ENCODE assay signal across 23 cellular contexts in genomic region chr1:95435611-95436010, GRCh38.
DNase-seq lines count a peak whose midpoint lies in the region; ATAC-seq, FAIRE-seq and TF ChIP-seq lines count a peak whose summit lies in the region.
"Had no signal": no experiment of that assay in that cellular context is flagged by ENCODE, and none has a peak within 500 bp of the region (broad histone marks: within the 10 kb centered on the region; RNA-seq: fewer than 3 reads in every experiment).

No MANE protein-coding gene starts in this region.

- peaks cover 10% of the 10 kb centered on the region for H3K4me1 ChIP-seq in HAP-1
- H3K4me1 ChIP-seq in RWPE2 (ENCODE audit: insufficient read depth, poor library complexity, severe bottlenecking): no peaks in the 10 kb centered on the region
- H3K4me1 ChIP-seq in K562 (replicated peaks in 1 of 2; ENCODE audit: control insufficient read depth in 2 of 2, insufficient read depth in 2 of 2, low read length in 2 of 2): no peaks in the 10 kb centered on the region
- H3K4me1 ChIP-seq in lower lobe of right lung: no peaks in the 10 kb centered on the region
- H3K4me1 ChIP-seq: A549, BE2C had no signal

- H3K9ac ChIP-seq in K562 (ENCODE audit: insufficient read depth in 1 of 2, low read depth in 2 of 2, low read length in 2 of 2): no peak overlapping the region
- H3K9ac ChIP-seq: BLaER1 treated with 17β-estradiol and CSF1 and Interleukin-3, amounts not matched to agents 10 nM and 100 nM had no signal

- no peak overlapping the region for H3K27ac ChIP-seq in RWPE2 (ENCODE audit: poor library complexity, severe bottlenecking)
- no peak overlapping the region for H3K27ac ChIP-seq in K562 (ENCODE audit: extremely low read depth, low read depth, low read length)
- H3K27ac ChIP-seq in lower lobe of right lung: no peak overlapping the region
- H3K27ac ChIP-seq: A549; BLaER1 treated with 17β-estradiol and CSF1 and Interleukin-3, amounts not matched to agents 10 nM and 100 nM had no signal

- H3K4me3 ChIP-seq in HAP-1 (no peak overlapping the region), RWPE2 (ENCODE audit: severe bottlenecking) (no peak overlapping the region), K562 (no peak overlapping the region), lower lobe of right lung (no peak overlapping the region)
- H3K4me3 ChIP-seq: A549; BLaER1 treated with 17β-estradiol and CSF1 and Interleukin-3, amounts not matched to agents 10 nM and 100 nM; GM12878 had no signal

- no peak for TF ChIP-seq EP300 in K562 (IDR thresholded peaks at IDR 0.05; ENCODE audit: low read length)

- CTCF ChIA-PET in K562 (lab: Yijun Ruan, JAX; ENCODE audit: low intra/inter-chr PET ratio): no interaction called here

- in situ Hi-C loops in HAP-1 (cut with MboI; ENCODE audit: low sequenced_read_pairs) (no loop called here), K562 (cut with MboI) (no loop called here)

- no peak for TF ChIP-seq CTCF in RWPE2 (IDR thresholded peaks at IDR 0.05; ENCODE audit: poor library complexity, severe bottlenecking)
- TF ChIP-seq CTCF in K562 (IDR thresholded peaks at IDR 0.05 in 2 of 3, conservative IDR thresholded peaks at IDR 0.05 in 1 of 3; ENCODE audit: insufficient read depth in 2 of 3, low read depth in 1 of 3, low read length in 3 of 3): no peak
- TF ChIP-seq CTCF in lower lobe of right lung (IDR thresholded peaks at IDR 0.05): no peak

- peak; percentile 23 for FAIRE-seq in K562 (lab: Jason Lieb, UNC)
- FAIRE-seq: A549, D721Med, GM12878, H1 had no signal

- TF ChIP-seq POLR2A in K562 (conservative IDR thresholded peaks at IDR 0.05): no peak

- H3K4me2 ChIP-seq in K562 (ENCODE audit: insufficient read depth, low read length): no peak overlapping the region
- H3K4me2 ChIP-seq: A549; BLaER1 treated with 17β-estradiol and CSF1 and Interleukin-3, amounts not matched to agents 10 nM and 100 nM had no signal

- H3K9me3 ChIP-seq in HAP-1 (no peaks in the 10 kb centered on the region), RWPE2 (ENCODE audit: severe bottlenecking) (no peaks in the 10 kb centered on the region), K562 (replicated peaks; ENCODE audit: control insufficient read depth, insufficient read depth, low read depth, low read length) (no peaks in the 10 kb centered on the region), lower lobe of right lung (no peaks in the 10 kb centered on the region)
- H3K9me3 ChIP-seq: A549; BE2C; BLaER1 treated with 17β-estradiol and CSF1 and Interleukin-3, amounts not matched to agents 10 nM and 100 nM had no signal

- peak; percentile 48; the same call in 1 of the 3 replicates for ATAC-seq in RWPE2 (ENCODE audit: low read depth)
- ATAC-seq in K562: no peak
- ATAC-seq in HG02610 (IDR thresholded peaks at IDR 0.05; ENCODE audit: unreplicated experiment): no peak
- ATAC-seq in lower lobe of right lung: no peak
- ATAC-seq: A549, GM12878, HCT116 had no signal

- DNase-seq in HAP-1 (ENCODE audit: low spot score in 2 of 2): peak; percentile 17 to 56
- no peak for DNase-seq in RWPE2 (ENCODE audit: low spot score)
- DNase-seq in K562 (ENCODE audit: extremely low read depth in 1 of 4, low spot score in 3 of 4): no peak
- DNase-seq in OCI-M1 (lab: John Stamatoyannopoulos, UW): no peak
- no peak for DNase-seq in lower lobe of right lung
- DNase-seq: 8988T; ACHN; AML-193; BE2C; CD4-positive, alpha-beta T cell; CD8-positive, alpha-beta memory T cell; DMS 273 treated with DMSO at 0.1 percent for 48 hours; DMS79; EL; GDM1; H7 had no signal

- 0% methylated on average over 3 of the region's 3 CpGs for WGBS in K562 (ENCODE audit: insufficient coverage, low coverage, missing lambda C conversion rate)

- no peaks in the 10 kb centered on the region for H3K9me1 ChIP-seq in K562 (ENCODE audit: control insufficient read depth, insufficient read depth, low read length)

- no peaks in the 10 kb centered on the region for H3K79me2 ChIP-seq in K562 (ENCODE audit: control insufficient read depth, insufficient read depth, low read length)

- intact Hi-C loops in K562 (cut with micrococcal nuclease): no loop called here
- intact Hi-C loops in lower lobe of right lung (cut with DNase I): no loop called here

- H3K27me3 ChIP-seq in HAP-1 (ENCODE audit: low read depth) (no peaks in the 10 kb centered on the region), RWPE2 (ENCODE audit: insufficient read depth, poor library complexity, severe bottlenecking) (no peaks in the 10 kb centered on the region), K562 (ENCODE audit: control insufficient read depth in 2 of 2, insufficient read depth in 2 of 2, low read length in 2 of 2) (no peaks in the 10 kb centered on the region), lower lobe of right lung (ENCODE audit: low read depth) (no peaks in the 10 kb centered on the region)
- H3K27me3 ChIP-seq: BE2C; BLaER1 treated with 17β-estradiol and CSF1 and Interleukin-3, amounts not matched to agents 10 nM and 100 nM had no signal

- no TSS peak for BruUV-seq in K562 (replicated peaks; lab: Mats Ljungman, UMichigan)

- no peak for TF ChIP-seq RAD21 in K562 (CRISPR knock-in tag; conservative IDR thresholded peaks at IDR 0.05 in 1 of 2, IDR thresholded peaks at IDR 0.05 in 1 of 2)

- no peaks in the 10 kb centered on the region for H4K20me1 ChIP-seq in K562 (replicated peaks; ENCODE audit: control insufficient read depth, insufficient read depth, low read length)
- H4K20me1 ChIP-seq: BLaER1 treated with 17β-estradiol and CSF1 and Interleukin-3, amounts not matched to agents 10 nM and 100 nM had no signal

- POLR2A ChIA-PET in K562 (lab: Yijun Ruan, JAX): no interaction called here

- H3K36me3 ChIP-seq in HAP-1 (replicated peaks) (no peaks in the 10 kb centered on the region), RWPE2 (ENCODE audit: low read depth) (no peaks in the 10 kb centered on the region), K562 (ENCODE audit: control insufficient read depth, insufficient read depth, low read length) (no peaks in the 10 kb centered on the region), lower lobe of right lung (no peaks in the 10 kb centered on the region)
- H3K36me3 ChIP-seq: BE2C; BLaER1 treated with 17β-estradiol and CSF1 and Interleukin-3, amounts not matched to agents 10 nM and 100 nM had no signal

- no peak overlapping the region for H2AFZ ChIP-seq in K562 (ENCODE audit: low read depth, low read length)

TF ChIP-seq in K562, 482 proteins besides CTCF, POLR2A, EP300 and RAD21:
- TF ChIP-seq ZNF354B (CRISPR knock-in tag; IDR thresholded peaks at IDR 0.05) (no peak), HDAC8 (tag; IDR thresholded peaks at IDR 0.05) (no peak), LCOR (CRISPR knock-in tag; IDR thresholded peaks at IDR 0.05) (no peak), SREBF2 (CRISPR knock-in tag; IDR thresholded peaks at IDR 0.05) (no peak), ZNF431 (CRISPR knock-in tag; IDR thresholded peaks at IDR 0.05) (no peak), CAMTA2 (CRISPR knock-in tag; conservative IDR thresholded peaks at IDR 0.05) (no peak), HDAC6 (IDR thresholded peaks at IDR 0.05; ENCODE audit: low read depth, low read length) (no peak), LEF1 (IDR thresholded peaks at IDR 0.05) (no peak)
TF ChIP-seq in K562: peak in this region for 0.

Comparison
In these comparisons a context has a peak if more than half of its experiments do, and no peak if none do; other contexts are left out.
1. DNase-seq: peak in HAP-1 (2 of 2); none in RWPE2 (single experiment), K562 (0 of 4), OCI-M1 (single experiment) and lower lobe of right lung (single experiment).